In the genomic region with DNA sequence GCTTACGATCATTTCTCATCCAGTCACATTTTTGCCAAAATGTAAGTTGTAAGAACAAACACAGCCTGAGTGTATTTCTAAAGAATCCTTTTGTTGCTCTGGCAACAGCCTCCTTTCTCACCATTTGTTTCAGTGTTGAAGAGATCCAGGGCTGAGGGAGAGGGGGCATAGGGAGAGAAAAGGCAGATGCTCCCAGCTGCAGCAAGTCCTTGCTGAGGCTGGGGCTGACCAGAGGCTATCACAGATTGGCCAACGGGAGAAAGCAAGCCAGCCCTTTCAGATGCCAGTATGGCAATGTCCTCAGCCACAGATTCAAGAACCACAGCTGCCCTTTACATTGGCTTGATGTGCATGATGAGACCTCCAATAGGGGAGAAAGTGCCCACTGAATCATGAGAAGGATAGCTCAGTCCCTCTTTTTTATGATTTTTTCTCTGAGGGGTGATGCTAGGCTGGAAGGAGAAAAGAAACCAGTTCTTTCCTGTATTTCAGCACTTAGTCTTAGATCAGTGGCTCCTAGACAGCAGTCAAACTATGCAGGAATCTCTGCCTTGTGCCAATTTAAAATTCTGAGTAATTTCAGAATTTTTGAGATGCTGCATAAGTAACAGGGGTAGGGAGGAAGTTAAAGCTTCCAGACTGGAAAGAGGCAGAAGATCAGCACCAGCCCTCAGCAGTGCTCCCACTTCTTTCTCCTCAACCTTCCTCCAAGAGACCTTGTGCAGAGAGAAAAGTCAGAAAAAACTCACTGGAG, we compare ENCODE assay signal across 1 cellular context.
TF ChIP-seq lines count a peak whose summit lies in the region.

No MANE protein-coding gene starts in this region.

TF ChIP-seq in IMR-90, 13 proteins besides CTCF, POLR2A, EP300 and RAD21 (continued from another document):
- TF ChIP-seq USF2 (IDR thresholded peaks at IDR 0.05; ENCODE audit: low read depth, low read length) (no peak), MAFK (IDR thresholded peaks at IDR 0.05; ENCODE audit: low read depth, low read length) (no peak), MAZ (IDR thresholded peaks at IDR 0.05; ENCODE audit: borderline replicate concordance, low read depth, low read length) (no peak), MXI1 (IDR thresholded peaks at IDR 0.05; ENCODE audit: borderline replicate concordance, low read depth, low read length) (no peak), RCOR1 (IDR thresholded peaks at IDR 0.05; ENCODE audit: insufficient replicate concordance, low read length) (no peak)
TF ChIP-seq in IMR-90: peak in this region for 0.
